ENCODE assay signal across 18 cellular contexts in the genomic region with DNA sequence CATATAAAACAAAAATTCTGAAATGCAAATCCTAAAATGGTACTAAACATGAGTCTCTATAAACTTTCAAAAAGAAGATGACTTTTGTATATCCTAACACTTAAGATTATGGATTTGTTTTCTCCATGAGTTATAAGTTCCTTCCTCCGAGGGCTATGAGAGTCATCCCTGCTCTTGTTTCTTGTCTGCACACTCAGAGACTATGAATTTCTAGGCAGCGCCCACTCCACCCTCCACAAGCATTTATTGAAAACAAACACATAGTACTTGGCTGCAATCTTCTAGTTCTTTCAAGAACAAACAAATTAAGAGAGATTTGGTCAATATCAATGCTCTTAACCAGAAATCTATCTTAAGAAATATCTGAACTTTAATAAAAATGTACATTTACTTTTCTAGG.
DNase-seq lines count a peak whose midpoint lies in the region; ATAC-seq, FAIRE-seq and TF ChIP-seq lines count a peak whose summit lies in the region.
"Had no signal": no experiment of that assay in that cellular context is flagged by ENCODE, and none has a peak within 500 bp of the region (broad histone marks: within the 10 kb centered on the region; RNA-seq: fewer than 3 reads in every experiment).

No MANE protein-coding gene starts in this region.

- DNase-seq in AG08395 (ENCODE audit: low spot score) (peak; percentile 43), LHCN-M2 (ENCODE audit: low read depth) (peak; percentile 61), bronchial epithelial cell (ENCODE audit: low read depth) (peak; percentile 69), mesenchymal stem cell (peak; percentile 40)
- no peak for DNase-seq in activated CD4-positive, CD25-positive, alpha-beta regulatory T cell treated with anti-CD3 and anti-CD28 coated beads, Interleukin-2, amount 50 U/mL, for 72 hours
- no peak for DNase-seq in stimulated activated effector memory CD8-positive, alpha-beta T cell treated with anti-CD3 and anti-CD28 coated beads, Interleukin-12 subunit alpha, Interleukin-12 subunit beta, amount 100 ng/mL, for 72 hours (ENCODE audit: low spot score in 2 of 2)
- no peak for DNase-seq in activated T-helper 2 cell treated with anti-CD3 and anti-CD28 coated beads, Interferon-gamma antibody, Interleukin-2, Interleukin-4, amounts not matched to agents 10 μg/mL and 5 μg/mL and 100 μg/mL, durations not matched to agents 14 hours and 24 hours and 36 hours (ENCODE audit: low spot score)
- no peak for DNase-seq in activated naive CD4-positive, alpha-beta T cell treated with anti-CD3 and anti-CD28 coated beads, Interleukin-2, amount 10 ng/mL, durations not matched to agents 7 days and 5 days
- DNase-seq: activated T-cell treated with anti-CD3 and anti-CD28 coated beads, Interleukin-2, amount 50 U/mL, for 1 hour; dermis blood vessel endothelial cell; gastrocnemius medialis; lower lobe of right lung; NCI-H1092 treated with DMSO at 0.1 percent for 48 hours; right lobe of liver; stimulated activated CD4-positive, alpha-beta T cell treated with anti-CD3 and anti-CD28 coated beads, Interleukin-4, amount 100 ng/mL, for 1 hour had no signal

- H4K91ac ChIP-seq in mesenchymal stem cell (ENCODE audit: low read length) = no peak overlapping the region

- TF ChIP-seq CTCF in bronchial epithelial cell (IDR thresholded peaks at IDR 0.05; ENCODE audit: insufficient read depth, low read length, severe bottlenecking) = no peak

- H2BK12ac ChIP-seq in mesenchymal stem cell (ENCODE audit: low read length in 2 of 2) = no peak overlapping the region

- no peak for FAIRE-seq in bronchial epithelial cell (lab: Jason Lieb, UNC)
- FAIRE-seq: H1 had no signal

- H2AFZ ChIP-seq in mesenchymal stem cell (ENCODE audit: low read depth, low read length) = no peak overlapping the region
- H2AFZ ChIP-seq: neural progenitor cell had no signal

- intact Hi-C loops in activated T-helper 2 cell treated with anti-CD3 and anti-CD28 coated beads, Interferon-gamma antibody, Interleukin-2, Interleukin-4, amounts not matched to agents 10 μg/mL and 5 μg/mL and 100 μg/mL, durations not matched to agents 14 hours and 24 hours and 36 hours (cut with micrococcal nuclease) = no loop called here

- no peaks in the 10 kb centered on the region for H3K79me1 ChIP-seq in mesenchymal stem cell (replicated peaks; ENCODE audit: low read length, poor library complexity, severe bottlenecking)

- H3K27ac Mint-ChIP-seq in stimulated activated effector memory CD8-positive, alpha-beta T cell treated with anti-CD3 and anti-CD28 coated beads, Interleukin-12 subunit alpha, Interleukin-12 subunit beta, amount 100 ng/mL, for 72 hours = no peak overlapping the region
- H3K27ac Mint-ChIP-seq in activated T-helper 2 cell treated with anti-CD3 and anti-CD28 coated beads, Interferon-gamma antibody, Interleukin-2, Interleukin-4, amounts not matched to agents 10 μg/mL and 5 μg/mL and 100 μg/mL, durations not matched to agents 14 hours and 24 hours and 36 hours = no peak overlapping the region
- H3K27ac Mint-ChIP-seq in activated naive CD4-positive, alpha-beta T cell treated with anti-CD3 and anti-CD28 coated beads, Interleukin-2, amount 10 ng/mL, durations not matched to agents 7 days and 5 days = no peak overlapping the region
- H3K27ac Mint-ChIP-seq: B cell, neural progenitor cell had no signal

- no peak overlapping the region for H3K14ac ChIP-seq in mesenchymal stem cell (ENCODE audit: low read length in 2 of 2)

- no peaks in the 10 kb centered on the region for H3K4me1 ChIP-seq in mesenchymal stem cell (ENCODE audit: control insufficient read depth, insufficient read depth, low read depth, low read length)
- H3K4me1 ChIP-seq: gastrocnemius medialis, lower lobe of right lung, neural progenitor cell, right lobe of liver had no signal

- H3K4ac ChIP-seq in mesenchymal stem cell (ENCODE audit: low read depth in 1 of 2, low read length in 2 of 2) = no peak overlapping the region

- no peak overlapping the region for H4K8ac ChIP-seq in mesenchymal stem cell (ENCODE audit: low read length)

- H3K4me3 Mint-ChIP-seq in stimulated activated effector memory CD8-positive, alpha-beta T cell treated with anti-CD3 and anti-CD28 coated beads, Interleukin-12 subunit alpha, Interleukin-12 subunit beta, amount 100 ng/mL, for 72 hours = no peak overlapping the region
- no peak overlapping the region for H3K4me3 Mint-ChIP-seq in activated T-helper 2 cell treated with anti-CD3 and anti-CD28 coated beads, Interferon-gamma antibody, Interleukin-2, Interleukin-4, amounts not matched to agents 10 μg/mL and 5 μg/mL and 100 μg/mL, durations not matched to agents 14 hours and 24 hours and 36 hours (ENCODE audit: low read depth)
- H3K4me3 Mint-ChIP-seq in activated naive CD4-positive, alpha-beta T cell treated with anti-CD3 and anti-CD28 coated beads, Interleukin-2, amount 10 ng/mL, durations not matched to agents 7 days and 5 days = no peak overlapping the region
- H3K4me3 Mint-ChIP-seq: B cell, neural progenitor cell had no signal

- H3K36me3 Mint-ChIP-seq in stimulated activated effector memory CD8-positive, alpha-beta T cell treated with anti-CD3 and anti-CD28 coated beads, Interleukin-12 subunit alpha, Interleukin-12 subunit beta, amount 100 ng/mL, for 72 hours = no peaks in the 10 kb centered on the region
- H3K36me3 Mint-ChIP-seq in activated T-helper 2 cell treated with anti-CD3 and anti-CD28 coated beads, Interferon-gamma antibody, Interleukin-2, Interleukin-4, amounts not matched to agents 10 μg/mL and 5 μg/mL and 100 μg/mL, durations not matched to agents 14 hours and 24 hours and 36 hours (ENCODE audit: low read depth) = no peaks in the 10 kb centered on the region
- H3K36me3 Mint-ChIP-seq in activated naive CD4-positive, alpha-beta T cell treated with anti-CD3 and anti-CD28 coated beads, Interleukin-2, amount 10 ng/mL, durations not matched to agents 7 days and 5 days = no peaks in the 10 kb centered on the region
- H3K36me3 Mint-ChIP-seq: neural progenitor cell had no signal

- no peaks in the 10 kb centered on the region for H3K4me1 Mint-ChIP-seq in stimulated activated effector memory CD8-positive, alpha-beta T cell treated with anti-CD3 and anti-CD28 coated beads, Interleukin-12 subunit alpha, Interleukin-12 subunit beta, amount 100 ng/mL, for 72 hours
- no peaks in the 10 kb centered on the region for H3K4me1 Mint-ChIP-seq in activated T-helper 2 cell treated with anti-CD3 and anti-CD28 coated beads, Interferon-gamma antibody, Interleukin-2, Interleukin-4, amounts not matched to agents 10 μg/mL and 5 μg/mL and 100 μg/mL, durations not matched to agents 14 hours and 24 hours and 36 hours (ENCODE audit: low read depth)
- H3K4me1 Mint-ChIP-seq in activated naive CD4-positive, alpha-beta T cell treated with anti-CD3 and anti-CD28 coated beads, Interleukin-2, amount 10 ng/mL, durations not matched to agents 7 days and 5 days = no peaks in the 10 kb centered on the region
- H3K4me1 Mint-ChIP-seq: B cell, neural progenitor cell had no signal

- peak overlapping the region; percentile 30 for H3K9ac ChIP-seq in mesenchymal stem cell (ENCODE audit: low read length)
- H3K9ac ChIP-seq: neural progenitor cell had no signal

- no peak overlapping the region for H3K18ac ChIP-seq in mesenchymal stem cell (ENCODE audit: low read depth in 1 of 2, low read length in 2 of 2)

- peaks cover 23% of the 10 kb centered on the region for H3K9me3 Mint-ChIP-seq in stimulated activated effector memory CD8-positive, alpha-beta T cell treated with anti-CD3 and anti-CD28 coated beads, Interleukin-12 subunit alpha, Interleukin-12 subunit beta, amount 100 ng/mL, for 72 hours
- H3K9me3 Mint-ChIP-seq in activated T-helper 2 cell treated with anti-CD3 and anti-CD28 coated beads, Interferon-gamma antibody, Interleukin-2, Interleukin-4, amounts not matched to agents 10 μg/mL and 5 μg/mL and 100 μg/mL, durations not matched to agents 14 hours and 24 hours and 36 hours = peaks cover 17% of the 10 kb centered on the region
- peaks cover 5% of the 10 kb centered on the region for H3K9me3 Mint-ChIP-seq in activated naive CD4-positive, alpha-beta T cell treated with anti-CD3 and anti-CD28 coated beads, Interleukin-2, amount 10 ng/mL, durations not matched to agents 7 days and 5 days

- no peak overlapping the region for H2AK5ac ChIP-seq in mesenchymal stem cell (ENCODE audit: low read length, severe bottlenecking)

- no peak overlapping the region for H3K4me2 ChIP-seq in mesenchymal stem cell (ENCODE audit: low read length, poor library complexity, severe bottlenecking)
- H3K4me2 ChIP-seq: neural progenitor cell had no signal

- no peak overlapping the region for H3K27ac ChIP-seq in mesenchymal stem cell (ENCODE audit: low read length, poor library complexity, severe bottlenecking)
- H3K27ac ChIP-seq: gastrocnemius medialis, lower lobe of right lung, neural progenitor cell, right lobe of liver had no signal

- no peak overlapping the region for H2BK5ac ChIP-seq in mesenchymal stem cell (ENCODE audit: low read depth, low read length, poor library complexity, severe bottlenecking)

- H3K9me3 ChIP-seq in mesenchymal stem cell (ENCODE audit: control insufficient read depth, low read length) = no peaks in the 10 kb centered on the region
- H3K9me3 ChIP-seq: gastrocnemius medialis, lower lobe of right lung, right lobe of liver had no signal

- CTCF ChIA-PET in activated naive CD4-positive, alpha-beta T cell treated with anti-CD3 and anti-CD28 coated beads, Interleukin-2, amount 10 ng/mL, durations not matched to agents 7 days and 5 days (lab: Charles Lee) = no interaction called here

- no peaks in the 10 kb centered on the region for H3K27me3 ChIP-seq in bronchial epithelial cell (ENCODE audit: control insufficient read depth, insufficient read depth, low read length)
- no peaks in the 10 kb centered on the region for H3K27me3 ChIP-seq in mesenchymal stem cell (ENCODE audit: control insufficient read depth in 1 of 2, insufficient read depth in 1 of 2, low read length in 2 of 2)
- H3K27me3 ChIP-seq: gastrocnemius medialis, neural progenitor cell, right lobe of liver had no signal

- no peak overlapping the region for H2BK120ac ChIP-seq in mesenchymal stem cell (ENCODE audit: low read depth, low read length)

- H3K27me3 Mint-ChIP-seq in activated T-helper 2 cell treated with anti-CD3 and anti-CD28 coated beads, Interferon-gamma antibody, Interleukin-2, Interleukin-4, amounts not matched to agents 10 μg/mL and 5 μg/mL and 100 μg/mL, durations not matched to agents 14 hours and 24 hours and 36 hours (ENCODE audit: low read depth) = no peaks in the 10 kb centered on the region
- no peaks in the 10 kb centered on the region for H3K27me3 Mint-ChIP-seq in activated naive CD4-positive, alpha-beta T cell treated with anti-CD3 and anti-CD28 coated beads, Interleukin-2, amount 10 ng/mL, durations not matched to agents 7 days and 5 days

- H3K4me3 ChIP-seq in bronchial epithelial cell (ENCODE audit: low read depth, low read length) (no peak overlapping the region), mesenchymal stem cell (ENCODE audit: insufficient read depth in 1 of 2, low read depth in 1 of 2, low read length in 2 of 2) (no peak overlapping the region)
- H3K4me3 ChIP-seq: gastrocnemius medialis, lower lobe of right lung, neural progenitor cell, right lobe of liver had no signal

- H3K23ac ChIP-seq in mesenchymal stem cell (ENCODE audit: low read length in 2 of 2) = no peak overlapping the region

- WGBS in mesenchymal stem cell = 6% methylated on average over 2 of the region's 2 CpGs

- no peak for ATAC-seq in stimulated activated effector memory CD8-positive, alpha-beta T cell treated with anti-CD3 and anti-CD28 coated beads, Interleukin-12 subunit alpha, Interleukin-12 subunit beta, amount 100 ng/mL, for 72 hours
- ATAC-seq: gastrocnemius medialis, lower lobe of right lung, right lobe of liver had no signal

- H3K36me3 ChIP-seq in bronchial epithelial cell (ENCODE audit: control insufficient read depth, insufficient read depth, low read length) (no peaks in the 10 kb centered on the region), mesenchymal stem cell (ENCODE audit: control insufficient read depth in 1 of 2, insufficient read depth in 2 of 2, low read depth in 1 of 2, low read length in 2 of 2) (no peaks in the 10 kb centered on the region)
- H3K36me3 ChIP-seq: gastrocnemius medialis, lower lobe of right lung, neural progenitor cell, right lobe of liver had no signal

- no peak overlapping the region for H2BK15ac ChIP-seq in mesenchymal stem cell (ENCODE audit: low read depth, poor library complexity, severe bottlenecking)

Comparison
In these comparisons a context has a peak if more than half of its experiments do, and no peak if none do; other contexts are left out.
1. DNase-seq: peak in AG08395 (single experiment), LHCN-M2 (single experiment), bronchial epithelial cell (single experiment) and mesenchymal stem cell (single experiment); none in activated CD4-positive, CD25-positive, alpha-beta regulatory T cell treated with anti-CD3 and anti-CD28 coated beads, Interleukin-2, amount 50 U/mL, for 72 hours (single experiment), stimulated activated effector memory CD8-positive, alpha-beta T cell treated with anti-CD3 and anti-CD28 coated beads, Interleukin-12 subunit alpha, Interleukin-12 subunit beta, amount 100 ng/mL, for 72 hours (0 of 2), activated T-helper 2 cell treated with anti-CD3 and anti-CD28 coated beads, Interferon-gamma antibody, Interleukin-2, Interleukin-4, amounts not matched to agents 10 μg/mL and 5 μg/mL and 100 μg/mL, durations not matched to agents 14 hours and 24 hours and 36 hours (single experiment) and activated naive CD4-positive, alpha-beta T cell treated with anti-CD3 and anti-CD28 coated beads, Interleukin-2, amount 10 ng/mL, durations not matched to agents 7 days and 5 days (single experiment).